ENCODE assay signal across 25 cellular contexts in the genomic region with DNA sequence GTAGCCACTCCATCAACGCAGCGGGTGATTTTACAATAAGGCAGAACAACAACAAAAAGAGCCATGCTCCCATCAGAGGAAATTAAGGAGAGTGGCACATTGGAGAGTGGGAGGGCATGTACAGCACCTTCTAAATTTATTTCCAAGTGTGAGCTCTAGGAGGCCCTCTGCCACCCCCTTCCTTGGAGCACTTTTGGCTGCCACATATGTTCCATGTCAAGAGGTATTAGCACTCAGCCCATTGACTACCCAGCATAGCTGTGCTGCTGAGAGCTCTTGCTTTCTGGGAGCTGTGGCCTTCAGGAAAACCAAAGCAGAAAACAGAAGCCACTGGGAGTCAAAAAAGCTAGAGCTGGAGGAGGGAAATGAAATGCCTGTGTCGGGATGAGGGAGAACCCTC.
"Had no signal": no experiment of that assay in that cellular context is flagged by ENCODE, and none has a peak within 500 bp of the region (broad histone marks: within the 10 kb centered on the region; RNA-seq: fewer than 3 reads in every experiment).

No MANE protein-coding gene starts in this region.

- H3K4me3 ChIP-seq: breast epithelium, MG63, Peyer's patch had no signal

- H3K27ac ChIP-seq: breast epithelium, KMS-11, Peyer's patch, RWPE1 had no signal

- DNase-seq: activated B cell treated with CpG ODN at 0.5 μM for 24 hours; activated CD4-positive, alpha-beta T cell treated with anti-CD3 and anti-CD28 coated beads for 1 hour; activated CD4-positive, alpha-beta T cell treated with anti-CD3 and anti-CD28 coated beads, Interleukin-2, amount 10 ng/mL, durations not matched to agents 24 days and 14 days; activated CD4-positive, alpha-beta T cell treated with anti-CD3 and anti-CD28 coated beads, Interleukin-2, amount 50 U/mL, for 48 hours; activated CD8-positive, alpha-beta memory T cell treated with anti-CD3 and anti-CD28 coated beads, Interleukin-2, amount 10 ng/mL, durations not matched to agents 7 days and 5 days; activated effector memory CD4-positive, alpha-beta T cell treated with Interleukin-2 at 50 U/mL for 16 hours; activated naive CD4-positive, alpha-beta T cell; activated T-cell treated with anti-CD3 and anti-CD28 coated beads, Interleukin-2, amount 50 U/mL, for 24 hours; aorta; MG63; MV-4-11; NCI-H1105; NCI-H1436; NCI-H1694 treated with DMSO at 0.1 percent for 48 hours; NCI-H2029 treated with DMSO at 0.1 percent for 48 hours; NCI-H446; NCI-H526; NCI-H774; NK-92 treated with Interleukin-12 subunit alpha and Interleukin-12 subunit beta, amount 100 ng/mL, for 24 hours; OCI-M1; Peyer's patch; SHP77 treated with DMSO at 0.1 percent for 48 hours had no signal

- H3K4me1 ChIP-seq: breast epithelium, Peyer's patch had no signal

- H3K27me3 ChIP-seq: breast epithelium, Peyer's patch had no signal

- H3K36me3 ChIP-seq: breast epithelium, MG63, Peyer's patch had no signal

- H3K9me3 ChIP-seq: breast epithelium, MG63, Peyer's patch had no signal
